In genomic region chr1:221998781-221999180, GRCh38 we compare ENCODE assay signal across 23 cellular contexts.
"Had no signal": no experiment of that assay in that cellular context is flagged by ENCODE, and none has a peak within 500 bp of the region (broad histone marks: within the 10 kb centered on the region; RNA-seq: fewer than 3 reads in every experiment).

No MANE protein-coding gene starts in this region.

- H3K9me3 ChIP-seq: mucosa of descending colon, sigmoid colon, spleen, tibial artery had no signal

- H3K4me1 ChIP-seq: sigmoid colon, spleen had no signal

- H3K27me3 ChIP-seq: sigmoid colon, spleen, tibial artery had no signal

- H3K36me3 Mint-ChIP-seq: brain had no signal

- H3K9me3 Mint-ChIP-seq: activated naive CD4-positive, alpha-beta T cell treated with anti-CD3 and anti-CD28 coated beads for 36 hours; activated naive CD8-positive, alpha-beta T cell treated with anti-CD3 and anti-CD28 coated beads, Interleukin-2, amount 10 ng/mL, durations not matched to agents 7 days and 5 days; activated T-cell treated with anti-CD3 and anti-CD28 coated beads, Interleukin-2, amount 50 U/mL, for 72 hours; brain had no signal

- H3K27ac Mint-ChIP-seq: activated naive CD4-positive, alpha-beta T cell treated with anti-CD3 and anti-CD28 coated beads for 36 hours; activated naive CD8-positive, alpha-beta T cell treated with anti-CD3 and anti-CD28 coated beads, Interleukin-2, amount 10 ng/mL, durations not matched to agents 7 days and 5 days; activated T-cell treated with anti-CD3 and anti-CD28 coated beads, Interleukin-2, amount 50 U/mL, for 72 hours; brain; T-helper 17 cell had no signal

- H3K27me3 Mint-ChIP-seq: T-helper 17 cell had no signal

- H3K27ac ChIP-seq: sigmoid colon, spleen, tibial artery had no signal

- H3K4me3 ChIP-seq: mucosa of descending colon, sigmoid colon, spleen, tibial artery had no signal

- DNase-seq: activated CD4-positive, alpha-beta T cell treated with anti-CD3 and anti-CD28 coated beads for 4 hours; activated CD4-positive, alpha-beta T cell treated with anti-CD3 and anti-CD28 coated beads, Interleukin-2, amount 50 U/mL, for 48 hours; activated CD4-positive, CD25-positive, alpha-beta regulatory T cell; activated CD8-positive, alpha-beta memory T cell treated with anti-CD3 and anti-CD28 coated beads, Interleukin-2, amount 50 U/mL, for 48 hours; activated effector memory CD4-positive, alpha-beta T cell treated with Interleukin-2 at 50 U/mL for 16 hours; activated naive CD4-positive, alpha-beta T cell treated with anti-CD3 and anti-CD28 coated beads for 36 hours; activated naive CD8-positive, alpha-beta T cell treated with anti-CD3 and anti-CD28 coated beads, Interleukin-2, amount 10 ng/mL, durations not matched to agents 7 days and 5 days; activated T-cell treated with anti-CD3 and anti-CD28 coated beads, Interleukin-2, amount 50 U/mL, for 72 hours; central memory CD4-positive, alpha-beta T cell; effector memory CD4-positive, alpha-beta T cell; foreskin fibroblast; left colon; mucosa of descending colon; occipital lobe; sigmoid colon; spleen; stimulated activated CD4-positive, alpha-beta T cell treated with anti-CD3 and anti-CD28 coated beads, Interleukin-4, amount 100 ng/mL, for 24 hours; stimulated activated naive CD8-positive, alpha-beta T cell treated with anti-CD3 and anti-CD28 coated beads, Interleukin-15, Interleukin-2, amounts not matched to agents 100 U/mL and 50 U/mL, for 24 hours; SW 1271; T-helper 17 cell; tibial artery had no signal

- H3K36me3 ChIP-seq: sigmoid colon, spleen, tibial artery had no signal

- ATAC-seq: activated T-cell treated with anti-CD3 and anti-CD28 coated beads, Interleukin-2, amount 50 U/mL, for 72 hours; esophagus mucosa; left colon; mucosa of descending colon; stimulated activated naive CD8-positive, alpha-beta T cell treated with anti-CD3 and anti-CD28 coated beads, Interleukin-15, Interleukin-2, amounts not matched to agents 100 U/mL and 50 U/mL, for 24 hours; T-helper 17 cell had no signal

- H3K4me1 Mint-ChIP-seq: brain, T-helper 17 cell had no signal

- H3K4me3 Mint-ChIP-seq: activated naive CD4-positive, alpha-beta T cell treated with anti-CD3 and anti-CD28 coated beads for 36 hours; activated naive CD8-positive, alpha-beta T cell treated with anti-CD3 and anti-CD28 coated beads, Interleukin-2, amount 10 ng/mL, durations not matched to agents 7 days and 5 days; activated T-cell treated with anti-CD3 and anti-CD28 coated beads, Interleukin-2, amount 50 U/mL, for 72 hours; brain; T-helper 17 cell had no signal
